ENCODE assay signal across 25 cellular contexts in the genomic region with DNA sequence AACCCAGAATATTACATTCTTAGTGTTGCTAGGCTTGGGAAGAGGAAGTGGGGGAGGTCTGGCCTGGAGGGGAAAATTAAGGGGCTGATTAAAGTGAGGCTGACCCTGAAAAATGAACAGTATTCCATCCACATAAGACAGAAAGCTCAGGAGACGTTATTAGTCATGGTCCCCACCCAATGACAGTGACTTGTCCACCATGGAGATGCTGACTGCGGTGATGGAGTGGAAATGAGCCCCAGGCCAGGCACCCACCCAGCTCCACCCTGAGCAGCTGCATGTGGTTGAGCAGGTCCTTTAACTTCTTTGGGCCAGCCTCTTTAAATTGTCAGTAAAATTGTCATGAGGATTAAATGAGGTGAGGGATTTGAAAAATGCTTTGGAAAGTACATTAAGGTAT. TPM values are rescaled to one million over a fixed set of nuclear protein-coding genes. Genes with fewer than 3 reads are reported as not detected.
"Had no signal": no experiment of that assay in that cellular context is flagged by ENCODE, and none has a peak within 500 bp of the region (broad histone marks: within the 10 kb centered on the region; RNA-seq: fewer than 3 reads in every experiment).

No MANE protein-coding gene starts in this region.

- H3K4me1 Mint-ChIP-seq: activated T-helper 17 cell treated with anti-CD3 and anti-CD28 coated beads, Interleukin-2, amount 50 U/mL, for 72 hours had no signal

- H3K27me3 ChIP-seq: breast epithelium, MG63 had no signal

- H3K4me2 ChIP-seq: PC-9 had no signal

- H3K4me1 ChIP-seq: breast epithelium had no signal

- H3K4me3 ChIP-seq: breast epithelium, MG63, PC-9, SK-N-MC had no signal

- H3K27ac ChIP-seq: breast epithelium, PC-9, SK-N-MC, VCaP had no signal

- DNase-seq: activated CD4-positive, alpha-beta memory T cell treated with anti-CD3 and anti-CD28 coated beads for 36 hours; activated CD4-positive, alpha-beta T cell treated with anti-CD3 and anti-CD28 coated beads, Interleukin-2, amount 10 ng/mL, durations not matched to agents 7 days and 5 days; activated CD4-positive, CD25-positive, alpha-beta regulatory T cell; activated CD8-positive, alpha-beta memory T cell treated with anti-CD3 and anti-CD28 coated beads for 24 hours; activated gamma-delta T cell; activated naive CD4-positive, alpha-beta T cell treated with anti-CD3 and anti-CD28 coated beads for 36 hours; activated T-cell treated with anti-CD3 and anti-CD28 coated beads, Interleukin-2, amount 50 U/mL, for 4 hours; aorta; caudate nucleus; MG63; NCI-H1105; NCI-H1436; NCI-H1694 treated with DMSO at 0.1 percent for 48 hours; NCI-H2029 treated with DMSO at 0.1 percent for 48 hours; NCI-H510A treated with DMSO at 0.1 percent for 48 hours; PC-9; SIG-M5; T-helper 1 cell had no signal

- H3K36me3 ChIP-seq: breast epithelium, MG63 had no signal

- H2AFZ ChIP-seq: PC-9 had no signal

- ATAC-seq: activated T-cell treated with anti-CD3 and anti-CD28 coated beads, Interleukin-2, amount 50 U/mL, for 4 hours; activated T-helper 17 cell treated with anti-CD3 and anti-CD28 coated beads, Interleukin-2, amount 50 U/mL, for 72 hours had no signal

- H3K36me3 Mint-ChIP-seq: activated CD4-positive, alpha-beta memory T cell treated with anti-CD3 and anti-CD28 coated beads for 36 hours; activated naive CD8-positive, alpha-beta T cell had no signal

- H3K9me3 Mint-ChIP-seq: activated CD4-positive, alpha-beta memory T cell treated with anti-CD3 and anti-CD28 coated beads for 36 hours; activated CD4-positive, alpha-beta T cell treated with anti-CD3 and anti-CD28 coated beads, Interleukin-2, amount 10 ng/mL, durations not matched to agents 7 days and 5 days; activated naive CD4-positive, alpha-beta T cell treated with anti-CD3 and anti-CD28 coated beads for 36 hours; activated T-cell treated with anti-CD3 and anti-CD28 coated beads, Interleukin-2, amount 50 U/mL, for 4 hours; activated T-helper 17 cell treated with anti-CD3 and anti-CD28 coated beads, Interleukin-2, amount 50 U/mL, for 72 hours had no signal

- H3K9me3 ChIP-seq: breast epithelium, MG63 had no signal

- H3K27ac Mint-ChIP-seq: activated CD4-positive, alpha-beta memory T cell treated with anti-CD3 and anti-CD28 coated beads for 36 hours; activated CD4-positive, alpha-beta T cell treated with anti-CD3 and anti-CD28 coated beads, Interleukin-2, amount 10 ng/mL, durations not matched to agents 7 days and 5 days; activated naive CD4-positive, alpha-beta T cell treated with anti-CD3 and anti-CD28 coated beads for 36 hours; activated naive CD8-positive, alpha-beta T cell; activated T-helper 17 cell treated with anti-CD3 and anti-CD28 coated beads, Interleukin-2, amount 50 U/mL, for 72 hours had no signal

- H3K4me3 Mint-ChIP-seq: activated CD4-positive, alpha-beta memory T cell treated with anti-CD3 and anti-CD28 coated beads for 36 hours; activated CD4-positive, alpha-beta T cell treated with anti-CD3 and anti-CD28 coated beads, Interleukin-2, amount 10 ng/mL, durations not matched to agents 7 days and 5 days; activated naive CD4-positive, alpha-beta T cell treated with anti-CD3 and anti-CD28 coated beads for 36 hours; activated naive CD8-positive, alpha-beta T cell; activated T-cell treated with anti-CD3 and anti-CD28 coated beads, Interleukin-2, amount 50 U/mL, for 4 hours; activated T-helper 17 cell treated with anti-CD3 and anti-CD28 coated beads, Interleukin-2, amount 50 U/mL, for 72 hours had no signal

RNA-seq across cellular contexts. Expression of a gene that starts 1.4 kb away (rescaled TPM):
- total RNA-seq: activated CD4-positive, alpha-beta memory T cell treated with anti-CD3 and anti-CD28 coated beads for 36 hours; activated CD4-positive, alpha-beta T cell treated with anti-CD3 and anti-CD28 coated beads, Interleukin-2, amount 10 ng/mL, durations not matched to agents 7 days and 5 days; activated naive CD4-positive, alpha-beta T cell treated with anti-CD3 and anti-CD28 coated beads for 36 hours; activated T-cell treated with anti-CD3 and anti-CD28 coated beads, Interleukin-2, amount 50 U/mL, for 4 hours; activated T-helper 17 cell treated with anti-CD3 and anti-CD28 coated beads, Interleukin-2, amount 50 U/mL, for 72 hours; aorta; breast epithelium; cerebellum; PC-9; T-helper 2 cell treated with Interferon-gamma antibody and Interleukin-4, amounts not matched to agents 100 ng/mL and 5 ng/mL, for 36 hours had no signal
- polyA plus RNA-seq: aorta had no signal

RNA-seq across cellular contexts. Expression of a gene that starts 14.8 kb away (rescaled TPM):
- total RNA-seq: activated CD4-positive, alpha-beta memory T cell treated with anti-CD3 and anti-CD28 coated beads for 36 hours; activated CD4-positive, alpha-beta T cell treated with anti-CD3 and anti-CD28 coated beads, Interleukin-2, amount 10 ng/mL, durations not matched to agents 7 days and 5 days; activated naive CD4-positive, alpha-beta T cell treated with anti-CD3 and anti-CD28 coated beads for 36 hours; activated T-cell treated with anti-CD3 and anti-CD28 coated beads, Interleukin-2, amount 50 U/mL, for 4 hours; activated T-helper 17 cell treated with anti-CD3 and anti-CD28 coated beads, Interleukin-2, amount 50 U/mL, for 72 hours; aorta; breast epithelium; cerebellum; PC-9; T-helper 2 cell treated with Interferon-gamma antibody and Interleukin-4, amounts not matched to agents 100 ng/mL and 5 ng/mL, for 36 hours had no signal
- polyA plus RNA-seq: aorta had no signal

RNA-seq across cellular contexts. Expression of a gene that starts 22.0 kb away (rescaled TPM):
- total RNA-seq: activated CD4-positive, alpha-beta memory T cell treated with anti-CD3 and anti-CD28 coated beads for 36 hours; activated CD4-positive, alpha-beta T cell treated with anti-CD3 and anti-CD28 coated beads, Interleukin-2, amount 10 ng/mL, durations not matched to agents 7 days and 5 days; activated naive CD4-positive, alpha-beta T cell treated with anti-CD3 and anti-CD28 coated beads for 36 hours; activated T-cell treated with anti-CD3 and anti-CD28 coated beads, Interleukin-2, amount 50 U/mL, for 4 hours; activated T-helper 17 cell treated with anti-CD3 and anti-CD28 coated beads, Interleukin-2, amount 50 U/mL, for 72 hours; aorta; breast epithelium; cerebellum; PC-9; T-helper 2 cell treated with Interferon-gamma antibody and Interleukin-4, amounts not matched to agents 100 ng/mL and 5 ng/mL, for 36 hours had no signal
- polyA plus RNA-seq: aorta had no signal

RNA-seq across cellular contexts. Expression of a gene that starts 32.5 kb away (rescaled TPM):
- total RNA-seq: activated CD4-positive, alpha-beta memory T cell treated with anti-CD3 and anti-CD28 coated beads for 36 hours; activated CD4-positive, alpha-beta T cell treated with anti-CD3 and anti-CD28 coated beads, Interleukin-2, amount 10 ng/mL, durations not matched to agents 7 days and 5 days; activated naive CD4-positive, alpha-beta T cell treated with anti-CD3 and anti-CD28 coated beads for 36 hours; activated T-cell treated with anti-CD3 and anti-CD28 coated beads, Interleukin-2, amount 50 U/mL, for 4 hours; activated T-helper 17 cell treated with anti-CD3 and anti-CD28 coated beads, Interleukin-2, amount 50 U/mL, for 72 hours; breast epithelium; cerebellum; T-helper 2 cell treated with Interferon-gamma antibody and Interleukin-4, amounts not matched to agents 100 ng/mL and 5 ng/mL, for 36 hours had no signal
